11 cellular contexts compared by ENCODE assay signal in the genomic region with DNA sequence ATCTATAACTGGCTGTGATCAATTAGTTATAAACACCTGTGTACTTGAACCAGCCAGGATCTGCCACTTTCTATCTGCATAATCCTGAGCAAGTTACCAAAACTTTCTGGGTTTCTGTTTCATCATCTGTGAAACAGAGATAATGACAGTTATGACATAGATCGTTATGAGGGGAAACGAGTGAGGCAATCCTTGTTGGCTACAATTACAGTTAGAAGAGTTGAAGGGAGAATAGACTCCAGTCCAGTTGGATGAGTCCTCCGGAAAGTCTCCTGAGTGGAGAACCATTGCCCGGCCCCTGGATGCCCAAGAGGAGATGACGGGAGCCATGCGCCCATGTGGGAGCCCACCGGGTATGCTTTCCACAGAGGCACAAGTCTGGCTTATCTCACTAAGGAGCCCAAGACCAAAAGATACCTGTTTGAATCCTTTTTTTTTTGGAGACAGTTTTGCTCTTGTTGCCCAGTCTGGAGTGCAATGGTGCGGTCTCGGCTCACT. TPM values are rescaled to one million over a fixed set of nuclear protein-coding genes. Genes with fewer than 3 reads are reported as not detected.
A peak's percentile ranks its signal among the peaks of the same experiment; 100 is the strongest.
DNase-seq lines count a peak whose midpoint lies in the region; ATAC-seq and TF ChIP-seq lines count a peak whose summit lies in the region.
"Had no signal": no experiment of that assay in that cellular context is flagged by ENCODE, and none has a peak within 500 bp of the region (broad histone marks: within the 10 kb centered on the region; RNA-seq: fewer than 3 reads in every experiment).

No MANE protein-coding gene starts in this region.

- no peaks in the 10 kb centered on the region for H3K36me3 Mint-ChIP-seq in mesothelial cell of epicardium
- no peaks in the 10 kb centered on the region for H3K36me3 Mint-ChIP-seq in activated CD4-positive, alpha-beta T cell treated with anti-CD3 and anti-CD28 coated beads, Interleukin-2, amount 10 ng/mL, durations not matched to agents 24 days and 14 days (ENCODE audit: low read depth)

- H3K9me3 ChIP-seq in RWPE2 (ENCODE audit: severe bottlenecking), result no peaks in the 10 kb centered on the region
- H3K9me3 ChIP-seq: SJCRH30 had no signal

- DNase-seq in RWPE2 (ENCODE audit: low spot score) (no peak), mesothelial cell of epicardium (ENCODE audit: low spot score in 2 of 2, unreplicated experiment in 2 of 2) (no peak), NCI-H146 (lab: John Stamatoyannopoulos, UW) (no peak), anterior cingulate cortex (lab: John Stamatoyannopoulos, UW) (no peak)
- no peak for DNase-seq in activated CD4-positive, alpha-beta T cell treated with anti-CD3 and anti-CD28 coated beads, Interleukin-2, amount 10 ng/mL, durations not matched to agents 24 days and 14 days
- DNase-seq in activated effector memory CD4-positive, alpha-beta T cell treated with Interleukin-2 at 50 U/mL for 16 hours, result no peak
- DNase-seq: glutamatergic neuron, occipital lobe, SJCRH30 had no signal

- H3K4me1 ChIP-seq in RWPE2 (ENCODE audit: insufficient read depth, poor library complexity, severe bottlenecking), result peaks cover 72% of the 10 kb centered on the region

- H3K4me3 ChIP-seq in RWPE2 (ENCODE audit: severe bottlenecking), result no peak overlapping the region
- H3K4me3 ChIP-seq: SJCRH30 had no signal

- intact Hi-C loops in activated CD4-positive, alpha-beta T cell treated with anti-CD3 and anti-CD28 coated beads, Interleukin-2, amount 10 ng/mL, durations not matched to agents 24 days and 14 days (cut with micrococcal nuclease), result loop anchor here (1.0 kb wide), 1 partner anchor 19 kb away; no protein-coding TSS in a partner anchor

- H3K9me3 Mint-ChIP-seq in mesothelial cell of epicardium, result no peaks in the 10 kb centered on the region
- no peaks in the 10 kb centered on the region for H3K9me3 Mint-ChIP-seq in activated CD4-positive, alpha-beta T cell treated with anti-CD3 and anti-CD28 coated beads, Interleukin-2, amount 10 ng/mL, durations not matched to agents 24 days and 14 days

- no peaks in the 10 kb centered on the region for H3K36me3 ChIP-seq in RWPE2 (ENCODE audit: low read depth)
- H3K36me3 ChIP-seq: SJCRH30 had no signal

- no peaks in the 10 kb centered on the region for H3K27me3 ChIP-seq in RWPE2 (ENCODE audit: insufficient read depth, poor library complexity, severe bottlenecking)
- H3K27me3 ChIP-seq: SJCRH30 had no signal

- H3K4me1 Mint-ChIP-seq in mesothelial cell of epicardium, result peaks cover 82% of the 10 kb centered on the region
- peaks cover 6% of the 10 kb centered on the region for H3K4me1 Mint-ChIP-seq in activated CD4-positive, alpha-beta T cell treated with anti-CD3 and anti-CD28 coated beads, Interleukin-2, amount 10 ng/mL, durations not matched to agents 24 days and 14 days

- ATAC-seq in GM18909 (IDR thresholded peaks at IDR 0.05; ENCODE audit: poor library complexity, unreplicated experiment) (peak; percentile 84), HG03025 (IDR thresholded peaks at IDR 0.05; ENCODE audit: low FRiP score, unreplicated experiment) (peak; percentile 85), RWPE2 (ENCODE audit: low read depth) (no peak)

- peak overlapping the region; percentile 45 for H3K27ac Mint-ChIP-seq in mesothelial cell of epicardium
- no peak overlapping the region for H3K27ac Mint-ChIP-seq in activated CD4-positive, alpha-beta T cell treated with anti-CD3 and anti-CD28 coated beads, Interleukin-2, amount 10 ng/mL, durations not matched to agents 24 days and 14 days

- no peaks in the 10 kb centered on the region for H3K27me3 Mint-ChIP-seq in mesothelial cell of epicardium (ENCODE audit: low read depth)
- no peaks in the 10 kb centered on the region for H3K27me3 Mint-ChIP-seq in activated CD4-positive, alpha-beta T cell treated with anti-CD3 and anti-CD28 coated beads, Interleukin-2, amount 10 ng/mL, durations not matched to agents 24 days and 14 days

- peak overlapping the region; percentile 99 for H3K27ac ChIP-seq in RWPE2 (ENCODE audit: poor library complexity, severe bottlenecking)
- H3K27ac ChIP-seq: SJCRH30 had no signal

- TF ChIP-seq CTCF in RWPE2 (IDR thresholded peaks at IDR 0.05; ENCODE audit: poor library complexity, severe bottlenecking), result no peak
- no peak for TF ChIP-seq CTCF in mesothelial cell of epicardium (IDR thresholded peaks at IDR 0.05; ENCODE audit: unreplicated experiment)

- H3K4me3 Mint-ChIP-seq in mesothelial cell of epicardium, result no peak overlapping the region
- no peak overlapping the region for H3K4me3 Mint-ChIP-seq in activated CD4-positive, alpha-beta T cell treated with anti-CD3 and anti-CD28 coated beads, Interleukin-2, amount 10 ng/mL, durations not matched to agents 24 days and 14 days

RNA-seq across cellular contexts. Expression of gene PDE6A, which starts 4.5 kb away (rescaled TPM):
- 0.18 to 0.38 TPM (median 0.29 TPM) in 3 replicates for total RNA-seq in mesothelial cell of epicardium
- total RNA-seq in activated CD4-positive, alpha-beta T cell treated with anti-CD3 and anti-CD28 coated beads, Interleukin-2, amount 10 ng/mL, durations not matched to agents 24 days and 14 days, result not detected in 2 replicates
- total RNA-seq: occipital lobe had no signal

RNA-seq across cellular contexts. Expression of gene SLC26A2, which starts 20.4 kb away (rescaled TPM):
- 15.4 to 16.5 TPM (median 15.9 TPM) in 3 replicates for total RNA-seq in mesothelial cell of epicardium
- 8.3 and 9.0 TPM in 2 replicates for total RNA-seq in activated CD4-positive, alpha-beta T cell treated with anti-CD3 and anti-CD28 coated beads, Interleukin-2, amount 10 ng/mL, durations not matched to agents 24 days and 14 days
